24 cellular contexts compared by ENCODE assay signal in genomic region chr20:16423311-16424212, GRCh38.
DNase-seq lines count a peak whose midpoint lies in the region; ATAC-seq, FAIRE-seq and TF ChIP-seq lines count a peak whose summit lies in the region.
"Had no signal": no experiment of that assay in that cellular context is flagged by ENCODE, and none has a peak within 500 bp of the region (broad histone marks: within the 10 kb centered on the region; RNA-seq: fewer than 3 reads in every experiment).

No MANE protein-coding gene starts in this region.

- no peak overlapping the region for H3K4me2 ChIP-seq in GM23338
- H3K4me2 ChIP-seq: SK-N-SH had no signal

- H3K4me3 Mint-ChIP-seq in activated T-helper 17 cell treated with anti-CD3 and anti-CD28 coated beads, Interleukin-2, amount 50 U/mL, for 72 hours: no peak overlapping the region
- no peak overlapping the region for H3K4me3 Mint-ChIP-seq in GM23338
- H3K4me3 Mint-ChIP-seq: activated T-cell treated with anti-CD3 and anti-CD28 coated beads, Interleukin-2, amount 50 U/mL, for 4 hours; dendritic cell treated with granulocyte-macrophage colony-stimulating factor and Interleukin-4, amounts not matched to agents 40 ng/mL and 50 ng/mL, for 4 days; type B pancreatic cell had no signal

- peak; percentile 19 for ATAC-seq in activated T-helper 17 cell treated with anti-CD3 and anti-CD28 coated beads, Interleukin-2, amount 50 U/mL, for 72 hours (replicated peaks)
- ATAC-seq in GM23338 (no peak), left lobe of liver (no peak)
- ATAC-seq: activated T-cell treated with anti-CD3 and anti-CD28 coated beads, Interleukin-2, amount 50 U/mL, for 4 hours; psoas muscle had no signal

- DNase-seq in A172 (ENCODE audit: low spot score) (peak; percentile 12), H4 (ENCODE audit: low spot score) (peak; percentile 6), iris pigment epithelial cell (ENCODE audit: low read depth) (peak; percentile 72), kidney (no peak), GM23338 (ENCODE audit: low spot score) (no peak), colonic mucosa (no peak), left lobe of liver (ENCODE audit: low spot score) (no peak)
- DNase-seq: activated CD4-positive, alpha-beta T cell treated with anti-CD3 and anti-CD28 coated beads for 4 hours; activated naive CD4-positive, alpha-beta T cell treated with Interleukin-2 at 50 U/mL for 16 hours; activated T-cell treated with anti-CD3 and anti-CD28 coated beads, Interleukin-2, amount 50 U/mL, for 4 hours; amniotic stem cell; DMS79 treated with DMSO at 0.1 percent for 48 hours; kidney glomerular epithelial cell; NCI-H1694 treated with DMSO at 0.1 percent for 48 hours; NCI-H526 treated with DMSO at 0.1 percent for 48 hours; psoas muscle; SK-N-SH had no signal

- peaks cover 65% of the 10 kb centered on the region for H3K36me3 Mint-ChIP-seq in activated T-helper 17 cell treated with anti-CD3 and anti-CD28 coated beads, Interleukin-2, amount 50 U/mL, for 72 hours (ENCODE audit: low read depth)
- H3K36me3 Mint-ChIP-seq in GM23338 (ENCODE audit: low read depth): peaks cover 46% of the 10 kb centered on the region

- H3K9me3 ChIP-seq in kidney (ENCODE audit: control insufficient read depth in 1 of 2, low read length in 2 of 2) (no peaks in the 10 kb centered on the region), colonic mucosa (no peaks in the 10 kb centered on the region)
- H3K9me3 ChIP-seq: neutrophil had no signal

- no peak for FAIRE-seq in kidney (lab: Jason Lieb, UNC)
- FAIRE-seq: HTR-8/SVneo had no signal

- peaks cover 4% of the 10 kb centered on the region; the same call in 1 of the 2 replicates for H3K9me2 ChIP-seq in GM23338 (ENCODE audit: insufficient read depth)
- H3K9me2 ChIP-seq: SK-N-SH had no signal

- H3K27ac ChIP-seq in kidney (ENCODE audit: low read depth in 2 of 2, low read length in 2 of 2): no peak overlapping the region
- H3K27ac ChIP-seq in GM23338 (ENCODE audit: low read depth): no peak overlapping the region
- H3K27ac ChIP-seq in colonic mucosa: no peak overlapping the region
- H3K27ac ChIP-seq: cardiac muscle cell, neutrophil, psoas muscle, skin epidermis had no signal

- H3K4me3 ChIP-seq in kidney (ENCODE audit: low read length in 2 of 2) (no peak overlapping the region), GM23338 (no peak overlapping the region), colonic mucosa (no peak overlapping the region)
- H3K4me3 ChIP-seq: cardiac muscle cell, psoas muscle, skin epidermis had no signal

- no peaks in the 10 kb centered on the region for H3K79me2 ChIP-seq in GM23338 (replicated peaks; ENCODE audit: insufficient read depth)

- H3K27me3 ChIP-seq in GM23338 (ENCODE audit: insufficient read depth) (no peaks in the 10 kb centered on the region), colonic mucosa (no peaks in the 10 kb centered on the region)
- H3K27me3 ChIP-seq: cardiac muscle cell, neutrophil had no signal

- intact Hi-C loops in kidney (cut with DNase I) (no loop called here), colonic mucosa (cut with DNase I) (no loop called here)

- TF ChIP-seq CTCF in kidney (IDR thresholded peaks at IDR 0.05; ENCODE audit: borderline replicate concordance, extremely low read depth, insufficient read depth) (no peak), GM23338 (conservative IDR thresholded peaks at IDR 0.05; ENCODE audit: low read depth in 2 of 2) (no peak), colonic mucosa (IDR thresholded peaks at IDR 0.05) (no peak)

- H3K4me1 ChIP-seq in kidney (ENCODE audit: control insufficient read depth in 1 of 2, insufficient read depth in 1 of 2, low read depth in 1 of 2, low read length in 2 of 2) (no peaks in the 10 kb centered on the region), GM23338 (ENCODE audit: insufficient read depth) (peaks cover 21% of the 10 kb centered on the region), colonic mucosa (no peaks in the 10 kb centered on the region)

- no peak overlapping the region for H3K27ac Mint-ChIP-seq in activated T-helper 17 cell treated with anti-CD3 and anti-CD28 coated beads, Interleukin-2, amount 50 U/mL, for 72 hours
- no peak overlapping the region for H3K27ac Mint-ChIP-seq in GM23338
- H3K27ac Mint-ChIP-seq: dendritic cell treated with granulocyte-macrophage colony-stimulating factor and Interleukin-4, amounts not matched to agents 40 ng/mL and 50 ng/mL, for 4 days; type B pancreatic cell had no signal

- H3K36me3 ChIP-seq in kidney (ENCODE audit: control insufficient read depth in 1 of 2, insufficient read depth in 2 of 2, low read length in 2 of 2) (peaks cover 18 to 24% of the 10 kb centered on the region in 2 donors), GM23338 (ENCODE audit: insufficient read depth) (no peaks in the 10 kb centered on the region), colonic mucosa (peaks cover 5% of the 10 kb centered on the region)
- H3K36me3 ChIP-seq: cardiac muscle cell had no signal

- no peaks in the 10 kb centered on the region for H3K27me3 Mint-ChIP-seq in activated T-helper 17 cell treated with anti-CD3 and anti-CD28 coated beads, Interleukin-2, amount 50 U/mL, for 72 hours
- H3K27me3 Mint-ChIP-seq in GM23338 (ENCODE audit: insufficient read depth, low read depth, poor library complexity): peaks cover 4% of the 10 kb centered on the region
- H3K27me3 Mint-ChIP-seq: dendritic cell treated with granulocyte-macrophage colony-stimulating factor and Interleukin-4, amounts not matched to agents 40 ng/mL and 50 ng/mL, for 4 days; type B pancreatic cell had no signal

- H3F3A ChIP-seq in GM23338 (replicated peaks; ENCODE audit: low read depth): no peaks in the 10 kb centered on the region

- H4K20me1 ChIP-seq in GM23338 (replicated peaks; ENCODE audit: insufficient read depth): no peaks in the 10 kb centered on the region

- no peaks in the 10 kb centered on the region for H3K9me3 Mint-ChIP-seq in activated T-helper 17 cell treated with anti-CD3 and anti-CD28 coated beads, Interleukin-2, amount 50 U/mL, for 72 hours
- H3K9me3 Mint-ChIP-seq in GM23338: no peaks in the 10 kb centered on the region; the same call in 2 of the 3 replicates
- H3K9me3 Mint-ChIP-seq: activated T-cell treated with anti-CD3 and anti-CD28 coated beads, Interleukin-2, amount 50 U/mL, for 4 hours; type B pancreatic cell had no signal

- H3K9ac ChIP-seq in kidney (ENCODE audit: low read length in 2 of 2) (no peak overlapping the region), colonic mucosa (ENCODE audit: low read depth in 2 of 2, low read length in 2 of 2) (no peak overlapping the region)
- H3K9ac ChIP-seq: SK-N-SH had no signal

- no peak overlapping the region for H2AFZ ChIP-seq in GM23338

- no peaks in the 10 kb centered on the region for H3K4me1 Mint-ChIP-seq in activated T-helper 17 cell treated with anti-CD3 and anti-CD28 coated beads, Interleukin-2, amount 50 U/mL, for 72 hours
- H3K4me1 Mint-ChIP-seq in GM23338: peaks cover 20% of the 10 kb centered on the region

TF ChIP-seq in GM23338, 12 proteins besides CTCF, POLR2A, EP300 and RAD21 (continues in another document):
- TF ChIP-seq ZNF114 (CRISPR knock-in tag; IDR thresholded peaks at IDR 0.05) (no peak), EZH2phosphoT487 (IDR thresholded peaks at IDR 0.05; ENCODE audit: unreplicated experiment) (no peak), ZNF331 (CRISPR knock-in tag; IDR thresholded peaks at IDR 0.05; ENCODE audit: low read depth) (no peak)

Comparison
In these comparisons a context has a peak if more than half of its experiments do, and no peak if none do; other contexts are left out.
1. DNase-seq: peak in A172 (single experiment), H4 (single experiment) and iris pigment epithelial cell (single experiment); none in kidney (single experiment), GM23338 (single experiment), colonic mucosa (single experiment) and left lobe of liver (single experiment).